In genomic region chr2:173307287-173307686, GRCh38 we compare ENCODE assay signal across 12 cellular contexts. TPM values are rescaled to one million over a fixed set of nuclear protein-coding genes. Genes with fewer than 3 reads are reported as not detected.
DNase-seq lines count a peak whose midpoint lies in the region; ATAC-seq and TF ChIP-seq lines count a peak whose summit lies in the region.
"Had no signal": no experiment of that assay in that cellular context is flagged by ENCODE, and none has a peak within 500 bp of the region (broad histone marks: within the 10 kb centered on the region; RNA-seq: fewer than 3 reads in every experiment).

No MANE protein-coding gene starts in this region.

- no peak overlapping the region for H3K27ac Mint-ChIP-seq in activated B cell treated with CpG ODN at 0.5 μM for 24 hours
- no peak overlapping the region for H3K27ac Mint-ChIP-seq in endodermal cell

- H3K9me3 Mint-ChIP-seq in activated B cell treated with CpG ODN at 0.5 μM for 24 hours (no peaks in the 10 kb centered on the region), endodermal cell (peaks cover 44% of the 10 kb centered on the region)

- ATAC-seq in GM18873 (IDR thresholded peaks at IDR 0.05; ENCODE audit: low FRiP score, unreplicated experiment): peak; percentile 75
- ATAC-seq in HG02852 (IDR thresholded peaks at IDR 0.05; ENCODE audit: unreplicated experiment): peak; percentile 81
- ATAC-seq in activated B cell treated with CpG ODN at 0.5 μM for 24 hours (ENCODE audit: low read depth): peak; percentile 42
- ATAC-seq in left cardiac atrium: no peak

- no peaks in the 10 kb centered on the region for H3K9me3 ChIP-seq in A673 (ENCODE audit: low read depth, low read length, poor library complexity, severe bottlenecking)
- peaks cover 45% of the 10 kb centered on the region for H3K9me3 ChIP-seq in endodermal cell (ENCODE audit: control insufficient read depth, low read length)
- H3K9me3 ChIP-seq: ovary had no signal

- DNase-seq in A673 (ENCODE audit: low spot score) (peak; percentile 74), activated B cell treated with CpG ODN at 0.5 μM for 24 hours (no peak), left cardiac atrium (no peak), NOMO-1 treated with DMSO at 0.1 percent for 48 hours (lab: John Stamatoyannopoulos, UW; ENCODE audit: unreplicated experiment) (no peak), endodermal cell (no peak)
- DNase-seq in stimulated activated naive CD4-positive, alpha-beta T cell (lab: John Stamatoyannopoulos, UW): no peak
- DNase-seq: activated CD4-positive, alpha-beta T cell treated with anti-CD3 and anti-CD28 coated beads, Interleukin-2, amount 50 U/mL, for 4 hours; Kasumi-1; NCI-H510A; ovary had no signal

- 65 to 67% methylated on average over 4 of the region's 4 CpGs for WGBS in endodermal cell (ENCODE audit: insufficient coverage in 1 of 2, insufficient read length in 1 of 2), 2 experiments

- no peak overlapping the region for H3K27ac ChIP-seq in A673 (ENCODE audit: low read depth, low read length, poor library complexity, severe bottlenecking)
- no peak overlapping the region for H3K27ac ChIP-seq in endodermal cell (ENCODE audit: low read depth, low read length)
- H3K27ac ChIP-seq: ovary had no signal

- H3K27me3 ChIP-seq in A673 (replicated peaks; ENCODE audit: insufficient read depth, low read depth, low read length, poor library complexity) (no peaks in the 10 kb centered on the region), endodermal cell (ENCODE audit: control insufficient read depth, insufficient read depth, low read length, poor library complexity, severe bottlenecking) (no peaks in the 10 kb centered on the region)
- H3K27me3 ChIP-seq: ovary had no signal

- H3K4me1 ChIP-seq in A673 (ENCODE audit: insufficient read depth, low read length, poor library complexity, severe bottlenecking) (no peaks in the 10 kb centered on the region), endodermal cell (ENCODE audit: control insufficient read depth, insufficient read depth, low read length) (no peaks in the 10 kb centered on the region)

- no peak overlapping the region for H3K9ac ChIP-seq in endodermal cell (ENCODE audit: extremely low read depth, low read length, poor library complexity, severe bottlenecking)

- H3K36me3 ChIP-seq in A673 (ENCODE audit: insufficient read depth, low read length, poor library complexity, severe bottlenecking) (no peaks in the 10 kb centered on the region), endodermal cell (ENCODE audit: control insufficient read depth, insufficient read depth, low read length) (no peaks in the 10 kb centered on the region)
- H3K36me3 ChIP-seq: ovary had no signal

- POLR2A ChIA-PET in A673 (lab: Charles Lee; ENCODE audit: low non-redundant PET) (no interaction called here), activated B cell treated with CpG ODN at 0.5 μM for 24 hours (lab: Charles Lee) (no interaction called here)

- no TSS peak for BruUV-seq in A673 (replicated peaks; lab: Mats Ljungman, UMichigan)

- intact Hi-C loops in A673 (cut with micrococcal nuclease; ENCODE audit: unreplicated experiment): no loop called here
- intact Hi-C loops in activated B cell treated with CpG ODN at 0.5 μM for 24 hours (cut with micrococcal nuclease): no loop called here
- intact Hi-C loops in left cardiac atrium (cut with DNase I): no loop called here

- no peaks in the 10 kb centered on the region for H3K27me3 Mint-ChIP-seq in activated B cell treated with CpG ODN at 0.5 μM for 24 hours
- H3K27me3 Mint-ChIP-seq in endodermal cell (ENCODE audit: insufficient read depth): no peaks in the 10 kb centered on the region

- no peak overlapping the region for H3K4me3 ChIP-seq in A673 (ENCODE audit: low read depth, low read length, poor library complexity, severe bottlenecking)
- H3K4me3 ChIP-seq in endodermal cell (ENCODE audit: low read length): no peak overlapping the region
- H3K4me3 ChIP-seq: ovary had no signal

- H3K4me1 Mint-ChIP-seq in activated B cell treated with CpG ODN at 0.5 μM for 24 hours (peaks cover 12% of the 10 kb centered on the region), endodermal cell (peaks cover 21% of the 10 kb centered on the region)

- H3K36me3 Mint-ChIP-seq in activated B cell treated with CpG ODN at 0.5 μM for 24 hours (ENCODE audit: low read depth): no peaks in the 10 kb centered on the region
- H3K36me3 Mint-ChIP-seq in endodermal cell (ENCODE audit: low read depth): peaks cover 4% of the 10 kb centered on the region

- no peak for TF ChIP-seq CTCF in A673 (conservative IDR thresholded peaks at IDR 0.05; ENCODE audit: low read depth, low read length)
- no peak for TF ChIP-seq CTCF in activated B cell treated with CpG ODN at 0.5 μM for 24 hours (IDR thresholded peaks at IDR 0.05)
- TF ChIP-seq CTCF in endodermal cell (conservative IDR thresholded peaks at IDR 0.05): no peak

- CTCF ChIA-PET in A673 (lab: Charles Lee): no interaction called here
- CTCF ChIA-PET in activated B cell treated with CpG ODN at 0.5 μM for 24 hours (lab: Charles Lee): no interaction called here

- H3K4me3 Mint-ChIP-seq in activated B cell treated with CpG ODN at 0.5 μM for 24 hours (peak overlapping the region; percentile 42), endodermal cell (no peak overlapping the region)

RNA-seq across cellular contexts. Expression of gene CDCA7, which starts 47.4 kb away (rescaled TPM):
- total RNA-seq in A673 (2021): 64.9 and 72.5 TPM in 2 replicates
- total RNA-seq in activated B cell treated with CpG ODN at 0.5 μM for 24 hours: 4.9 and 6.3 TPM in 2 replicates
- under 1 TPM; 0.29 to 0.97 TPM for total RNA-seq in left cardiac atrium
- total RNA-seq in endodermal cell: 100 to 1,000 TPM in 1 of 2 donors, 10 to 100 TPM in 1; 73.0 to 101 TPM
- polyA plus RNA-seq in endodermal cell (2013, experiment 1 of 2): 61.8 TPM
- polyA plus RNA-seq in endodermal cell (2013, experiment 2 of 2): 54.9 TPM

Comparison
In these comparisons a context has a peak if more than half of its experiments do, and no peak if none do; other contexts are left out.
1. ATAC-seq: peak in GM18873 (single experiment), HG02852 (single experiment) and activated B cell treated with CpG ODN at 0.5 μM for 24 hours (single experiment); none in left cardiac atrium (0 of 2).